16 cellular contexts compared by ENCODE assay signal in the genomic region with DNA sequence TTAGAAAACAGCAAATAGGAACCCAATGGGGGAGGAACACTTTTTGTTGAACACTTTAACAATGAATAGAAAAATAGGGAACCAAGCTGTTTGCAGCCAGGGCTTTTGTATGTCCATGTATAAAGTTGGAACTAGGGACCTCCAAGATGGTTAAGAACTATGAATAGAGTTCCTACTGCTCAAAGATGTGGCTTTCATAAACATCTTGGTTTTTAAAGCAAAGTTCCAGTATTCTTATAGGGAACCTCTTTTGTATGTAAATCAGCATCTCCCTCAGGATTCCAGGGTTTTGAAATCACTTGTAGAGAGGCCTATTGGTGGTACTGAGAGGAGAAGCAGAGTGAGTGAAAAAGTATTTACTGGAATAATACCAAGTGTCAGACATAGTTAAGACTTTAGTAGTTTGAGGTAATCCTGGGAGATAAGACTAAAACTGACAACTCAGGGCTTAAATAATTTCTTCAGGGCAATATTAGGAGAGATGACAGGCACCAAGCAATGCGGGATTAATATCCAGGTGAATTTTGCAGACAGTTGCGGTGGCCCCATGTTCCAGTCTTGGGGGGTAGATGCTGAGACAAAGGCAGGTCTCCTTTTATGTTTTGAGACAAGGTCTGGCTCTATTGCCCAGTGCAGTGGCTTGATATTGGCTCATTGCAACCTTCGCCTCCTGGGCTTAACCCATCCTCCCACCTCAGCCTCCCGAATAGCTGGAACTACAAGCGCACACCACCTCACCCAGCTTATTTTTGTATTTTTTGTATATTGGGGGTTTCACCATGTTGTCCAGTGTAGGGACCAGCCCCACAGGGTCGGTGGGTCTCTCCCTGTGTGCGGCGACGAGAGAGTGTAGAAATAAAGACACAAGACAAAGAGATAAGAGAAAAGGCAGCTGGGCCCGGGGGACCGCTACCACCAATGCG. TPM values are rescaled to one million over a fixed set of nuclear protein-coding genes. Genes with fewer than 3 reads are reported as not detected.
DNase-seq lines count a peak whose midpoint lies in the region; ATAC-seq, FAIRE-seq and TF ChIP-seq lines count a peak whose summit lies in the region.
"Had no signal": no experiment of that assay in that cellular context is flagged by ENCODE, and none has a peak within 500 bp of the region (broad histone marks: within the 10 kb centered on the region; RNA-seq: fewer than 3 reads in every experiment).

No MANE protein-coding gene starts in this region.

- no TSS peak for BruUV-seq in IMR-90 (replicated peaks; lab: Mats Ljungman, UMichigan)
- no TSS peak for BruUV-seq in K562 (replicated peaks; lab: Mats Ljungman, UMichigan)

- H3K4me3 Mint-ChIP-seq in mesothelial cell of epicardium: no peak overlapping the region
- H3K4me3 Mint-ChIP-seq: activated CD8-positive, alpha-beta memory T cell treated with anti-CD3 and anti-CD28 coated beads, Interleukin-2, amount 10 ng/mL, durations not matched to agents 7 days and 5 days; T-helper 1 cell treated with Interleukin-12 subunit alpha and Interleukin-12 subunit beta and Interleukin-4 antibody, amounts not matched to agents 30 μg/mL and 1 μg/mL, for 36 hours had no signal

- TF ChIP-seq CTCF in IMR-90 (conservative IDR thresholded peaks at IDR 0.05; ENCODE audit: low read depth, low read length) (no peak), K562 (IDR thresholded peaks at IDR 0.05 in 2 of 3, conservative IDR thresholded peaks at IDR 0.05 in 1 of 3; ENCODE audit: insufficient read depth in 2 of 3, low read depth in 1 of 3, low read length in 3 of 3) (no peak), neutrophil (IDR thresholded peaks at IDR 0.05) (no peak), mesothelial cell of epicardium (IDR thresholded peaks at IDR 0.05; ENCODE audit: unreplicated experiment) (no peak)

- no peak overlapping the region for H2BK15ac ChIP-seq in IMR-90 (ENCODE audit: low read depth, low read length)

- H3K56ac ChIP-seq in IMR-90 (ENCODE audit: extremely low read depth, insufficient read depth, low read length): 0 out of 2 replicates have a peak overlapping the region, but pooled peaks have one; percentile 9

- no peak for FAIRE-seq in K562 (lab: Jason Lieb, UNC)
- FAIRE-seq: bronchial epithelial cell, H1 had no signal

- no peak overlapping the region for H2AK9ac ChIP-seq in IMR-90 (replicated peaks; ENCODE audit: low read depth, low read length, poor library complexity)

- peak; percentile 18; the same call in 1 of the 2 replicates for ATAC-seq in IMR-90 (ENCODE audit: low read depth)
- ATAC-seq in K562: no peak
- no peak for ATAC-seq in HG03045 (IDR thresholded peaks at IDR 0.05; ENCODE audit: unreplicated experiment)
- ATAC-seq: activated CD4-positive, CD25-positive, alpha-beta regulatory T cell treated with anti-CD3 and anti-CD28 coated beads, Interleukin-2, amount 50 U/mL, for 24 hours; activated CD8-positive, alpha-beta memory T cell treated with anti-CD3 and anti-CD28 coated beads, Interleukin-2, amount 10 ng/mL, durations not matched to agents 7 days and 5 days had no signal

- H3K4me3 ChIP-seq in BLaER1 (peak overlapping the region; percentile 35; the same call in 1 of the 2 replicates), IMR-90 (ENCODE audit: insufficient read depth, low read depth, low read length) (no peak overlapping the region), K562 (no peak overlapping the region), neutrophil (ENCODE audit: low read depth in 1 of 2, low read length in 1 of 2) (no peak overlapping the region)

- peak overlapping the region; percentile 9; the same call in 1 of the 2 replicates for H3K14ac ChIP-seq in IMR-90 (replicated peaks; ENCODE audit: low read depth, low read length)

- no peak overlapping the region for H3K4ac ChIP-seq in IMR-90 (ENCODE audit: low read depth, low read length)

- H3K4me1 Mint-ChIP-seq in mesothelial cell of epicardium: peaks cover 27% of the 10 kb centered on the region

- peak overlapping the region; percentile 53 for H2BK5ac ChIP-seq in IMR-90 (ENCODE audit: low read depth, low read length, poor library complexity, severe bottlenecking)

- H2BK20ac ChIP-seq in IMR-90 (ENCODE audit: low read depth, low read length): no peak overlapping the region

- 0 out of 2 replicates have a peak overlapping the region, but pooled peaks have one; percentile 5 for H3K23ac ChIP-seq in IMR-90 (ENCODE audit: low read depth, low read length)

- H3K9me3 ChIP-seq in BLaER1: no peaks in the 10 kb centered on the region
- no peaks in the 10 kb centered on the region for H3K9me3 ChIP-seq in IMR-90 (ENCODE audit: control insufficient read depth, insufficient read depth, low read length)
- H3K9me3 ChIP-seq in K562 (replicated peaks; ENCODE audit: control insufficient read depth, insufficient read depth, low read depth, low read length): no peaks in the 10 kb centered on the region
- H3K9me3 ChIP-seq in neutrophil: no peaks in the 10 kb centered on the region

- peaks cover 72% of the 10 kb centered on the region for H3K36me3 ChIP-seq in BLaER1
- H3K36me3 ChIP-seq in IMR-90 (ENCODE audit: control insufficient read depth, insufficient read depth, low read length): peaks cover 54% of the 10 kb centered on the region
- peaks cover 82% of the 10 kb centered on the region for H3K36me3 ChIP-seq in K562 (ENCODE audit: control insufficient read depth, insufficient read depth, low read length)
- peaks cover 59% of the 10 kb centered on the region for H3K36me3 ChIP-seq in neutrophil

- peaks cover 94% of the 10 kb centered on the region for H3K79me2 ChIP-seq in K562 (ENCODE audit: control insufficient read depth, insufficient read depth, low read length)

- TF ChIP-seq RAD21 in IMR-90 (IDR thresholded peaks at IDR 0.05; ENCODE audit: low read length) (no peak), K562 (CRISPR knock-in tag; conservative IDR thresholded peaks at IDR 0.05 in 1 of 2, IDR thresholded peaks at IDR 0.05 in 1 of 2) (no peak)

- no peak overlapping the region for H4K8ac ChIP-seq in IMR-90 (ENCODE audit: low read depth in 2 of 2, low read length in 2 of 2)

- H3K4me1 ChIP-seq in BLaER1 (peaks cover 63% of the 10 kb centered on the region), IMR-90 (ENCODE audit: control insufficient read depth, insufficient read depth, low read length) (peaks cover 22% of the 10 kb centered on the region), K562 (replicated peaks in 1 of 2; ENCODE audit: control insufficient read depth in 2 of 2, insufficient read depth in 2 of 2, low read length in 2 of 2) (peaks cover 0 to 3% of the 10 kb centered on the region in 2 experiments; a peak in 3 of 5 replicates), neutrophil (ENCODE audit: control insufficient read depth in 1 of 2, insufficient read depth in 1 of 2, low read depth in 1 of 2, low read length in 1 of 2) (peaks cover 15 to 24% of the 10 kb centered on the region in 2 experiments)

- H3K79me1 ChIP-seq in IMR-90 (ENCODE audit: low read depth in 1 of 2, low read length in 2 of 2): peaks cover 4 to 12% of the 10 kb centered on the region in 2 experiments; a peak in 1 of 4 replicates

- no peaks in the 10 kb centered on the region for H3K27me3 Mint-ChIP-seq in mesothelial cell of epicardium (ENCODE audit: low read depth)
- H3K27me3 Mint-ChIP-seq: activated CD8-positive, alpha-beta memory T cell treated with anti-CD3 and anti-CD28 coated beads, Interleukin-2, amount 10 ng/mL, durations not matched to agents 7 days and 5 days had no signal

- in situ Hi-C loops in IMR-90 (cut with MboI; ENCODE audit: low sequenced_read_pairs) (no loop called here), K562 (cut with MboI) (loop anchor here (10.0 kb wide), 1 partner anchor 78 kb away; the partner anchor contains the start of gene TXNRD1)

- 0 out of 2 replicates have a peak overlapping the region, but pooled peaks have one; percentile 11 for H3K18ac ChIP-seq in IMR-90 (ENCODE audit: low read depth, low read length)

- peak overlapping the region; percentile 64 for H3K4me2 ChIP-seq in BLaER1
- H3K4me2 ChIP-seq in IMR-90 (ENCODE audit: low read depth, low read length): peak overlapping the region; percentile 62
- H3K4me2 ChIP-seq in K562 (ENCODE audit: insufficient read depth, low read length): no peak overlapping the region

- CTCF ChIA-PET in IMR-90 (lab: Yijun Ruan, JAX): no interaction called here
- CTCF ChIA-PET in K562 (lab: Yijun Ruan, JAX; ENCODE audit: low intra/inter-chr PET ratio): no interaction called here

- H2BK120ac ChIP-seq in IMR-90 (ENCODE audit: low read depth, low read length): no peak overlapping the region

- no CpG with 5 or more reads among the region's 12 CpGs for WGBS in IMR-90 (ENCODE audit: extremely low coverage in 2 of 2, insufficient read length in 1 of 2), 2 experiments
- 91% methylated on average over 12 of the region's 12 CpGs for WGBS in K562 (ENCODE audit: insufficient coverage, low coverage, missing lambda C conversion rate)

- TF ChIP-seq EP300 in K562 (IDR thresholded peaks at IDR 0.05; ENCODE audit: low read length): no peak

- H3K9ac ChIP-seq in BLaER1 (peak overlapping the region; percentile 3; the same call in 1 of the 2 replicates), IMR-90 (ENCODE audit: low read depth, low read length) (no peak overlapping the region; the same call in 1 of the 2 replicates), K562 (ENCODE audit: insufficient read depth in 1 of 2, low read depth in 2 of 2, low read length in 2 of 2) (no peak overlapping the region)

- no peak overlapping the region for H3K27ac Mint-ChIP-seq in mesothelial cell of epicardium
- H3K27ac Mint-ChIP-seq: activated CD8-positive, alpha-beta memory T cell treated with anti-CD3 and anti-CD28 coated beads, Interleukin-2, amount 10 ng/mL, durations not matched to agents 7 days and 5 days; T-helper 1 cell treated with Interleukin-12 subunit alpha and Interleukin-12 subunit beta and Interleukin-4 antibody, amounts not matched to agents 30 μg/mL and 1 μg/mL, for 36 hours had no signal

- dilution Hi-C loops in IMR-90 (cut with HindIII; ENCODE audit: low sequenced_read_pairs, unreplicated experiment): no loop called here

- intact Hi-C loops in IMR-90 (cut with micrococcal nuclease) (loop anchor here (10.0 kb wide), 1 partner anchor 418 kb away; no protein-coding TSS in a partner anchor), K562 (cut with micrococcal nuclease) (no loop called here)

- H4K5ac ChIP-seq in IMR-90 (ENCODE audit: low read depth, low read length): no peak overlapping the region

- H4K91ac ChIP-seq in IMR-90 (ENCODE audit: insufficient read depth, low read depth, low read length): no peak overlapping the region

- H2AFZ ChIP-seq in IMR-90 (replicated peaks; ENCODE audit: low read length, poor library complexity): no peak overlapping the region
- H2AFZ ChIP-seq in K562 (ENCODE audit: low read depth, low read length): no peak overlapping the region

- H2AK5ac ChIP-seq in IMR-90 (ENCODE audit: low read depth, low read length): no peak overlapping the region

- H3K9me1 ChIP-seq in IMR-90 (ENCODE audit: insufficient read depth, low read length): peaks cover 6% of the 10 kb centered on the region; the same call in 1 of the 2 replicates
- H3K9me1 ChIP-seq in K562 (ENCODE audit: control insufficient read depth, insufficient read depth, low read length): peaks cover 3% of the 10 kb centered on the region

- H3K27me3 ChIP-seq in BLaER1 (no peaks in the 10 kb centered on the region), IMR-90 (ENCODE audit: control insufficient read depth, insufficient read depth, low read length) (no peaks in the 10 kb centered on the region), K562 (ENCODE audit: control insufficient read depth in 2 of 2, insufficient read depth in 2 of 2, low read length in 2 of 2) (no peaks in the 10 kb centered on the region), neutrophil (no peaks in the 10 kb centered on the region)

- TF ChIP-seq POLR2A in IMR-90 (IDR thresholded peaks at IDR 0.05; ENCODE audit: low read depth, low read length): no peak
- TF ChIP-seq POLR2A in K562 (conservative IDR thresholded peaks at IDR 0.05): peak; percentile 36

- no peaks in the 10 kb centered on the region for H3K9me3 Mint-ChIP-seq in mesothelial cell of epicardium
- H3K9me3 Mint-ChIP-seq: T-helper 1 cell treated with Interleukin-12 subunit alpha and Interleukin-12 subunit beta and Interleukin-4 antibody, amounts not matched to agents 30 μg/mL and 1 μg/mL, for 36 hours had no signal

- POLR2A ChIA-PET in IMR-90 (lab: Charles Lee; ENCODE audit: unreplicated experiment) (interaction anchor here (1.3 kb wide), 1 partner anchor 75 kb away, joined by 5 read pairs; no protein-coding TSS in a partner anchor), K562 (lab: Yijun Ruan, JAX) (interaction anchor here (1.6 to 9.5 kb wide), 5 partner anchors 5 to 73 kb away, joined by 5 to 104 read pairs (median 7); partner anchors contain the start of genes EID3 and TXNRD1)

- H3K27ac ChIP-seq in BLaER1 (peak overlapping the region; percentile 8; the same call in 1 of the 2 replicates), IMR-90 (ENCODE audit: insufficient read depth, low read length) (peak overlapping the region; percentile 38; the same call in 1 of the 2 replicates), K562 (ENCODE audit: extremely low read depth, low read depth, low read length) (no peak overlapping the region), neutrophil (peak overlapping the region; percentile 8)

- no peak for DNase-seq in IMR-90
- no peak for DNase-seq in K562 (ENCODE audit: extremely low read depth in 1 of 4, low spot score in 3 of 4)
- DNase-seq in mesothelial cell of epicardium (ENCODE audit: low spot score in 2 of 2, unreplicated experiment in 2 of 2): no peak
- DNase-seq in EL: no peak
- DNase-seq in activated T-cell treated with anti-CD3 and anti-CD28 coated beads, Interleukin-2, amount 50 U/mL, for 1 hour: no peak
- DNase-seq: activated CD8-positive, alpha-beta memory T cell treated with anti-CD3 and anti-CD28 coated beads, Interleukin-2, amount 10 ng/mL, durations not matched to agents 7 days and 5 days; DMS153; effector CD4-positive, alpha-beta T cell; NCI-H2029 treated with DMSO at 0.1 percent for 48 hours had no signal

- H4K20me1 ChIP-seq in BLaER1 (peaks cover 92% of the 10 kb centered on the region), IMR-90 (ENCODE audit: insufficient read depth, low read length) (peaks cover 93% of the 10 kb centered on the region), K562 (replicated peaks; ENCODE audit: control insufficient read depth, insufficient read depth, low read length) (peaks cover 23% of the 10 kb centered on the region)

- H3K36me3 Mint-ChIP-seq in mesothelial cell of epicardium: peaks cover 24% of the 10 kb centered on the region

RNA-seq across cellular contexts. Expression of gene EID3, which starts 10.4 kb away (rescaled TPM):
- total RNA-seq in IMR-90 (2012; rRNA removed) (4.1 and 6.9 TPM in 2 replicates), K562 (2014; rRNA removed) (1.2 TPM in 2 replicates), K562 (2014; rRNA removed; fragmentation: Illumina TruSeq; extraction: Trizol) (3.2 and 3.4 TPM in 2 replicates), K562 (2015; rRNA removed; fragmentation: Illumina TruSeq; extraction: Trizol) (3.5 TPM in 2 replicates), K562 (2021) (1.1 and 1.9 TPM in 2 replicates), mesothelial cell of epicardium (4.5 to 5.7 TPM (median 5.6 TPM) in 3 replicates)
- polyA plus RNA-seq in IMR-90 (2012; rRNA removed) (2.0 and 2.2 TPM in 2 replicates), K562 (2011; rRNA removed) (0.41 and 0.42 TPM in 2 replicates), K562 (2014; fragmentation: Illumina TruSeq; extraction: Trizol) (0.10 and 0.24 TPM in 2 replicates), K562 (2014; fragmentation: Nextera tagmentation; extraction: Ambion mirVana) (under 1 TPM; 0.07 to 0.21 TPM), K562 (2014; rRNA removed) (0.41 and 0.78 TPM in 2 replicates)
- polyA plus RNA-seq in IMR-90 (2012; cell fraction: cytosol; rRNA removed): 0.48 and 0.92 TPM in 2 replicates
- 5.9 and 6.1 TPM in 2 replicates for polyA plus RNA-seq in IMR-90 (2012; cell fraction: nucleus; rRNA removed; ENCODE audit: low replicate concordance)
- total RNA-seq in K562 (2011; cell fraction: chromatin; rRNA removed; ENCODE audit: low replicate concordance): 20.4 and 74.5 TPM in 2 replicates
- total RNA-seq in K562 (2011; cell fraction: nucleolus; rRNA removed): 12.2 and 18.6 TPM in 2 replicates
- 20.0 and 24.5 TPM in 2 replicates for total RNA-seq in K562 (2011; cell fraction: nucleoplasm; rRNA removed)
- polyA plus RNA-seq in K562 (2011; cell fraction: cytosol; rRNA removed): 0.06 and 0.16 TPM in 2 replicates
- polyA plus RNA-seq in K562 (2011; cell fraction: nucleus; rRNA removed): 1.7 and 1.9 TPM in 2 replicates
- polyA plus RNA-seq in K562 (2012): 0.24 and 0.34 TPM in 2 replicates
- 7.7 and 9.4 TPM in 2 replicates for polyA minus RNA-seq in K562 (2011; rRNA and poly(A)+ RNA removed)
- polyA minus RNA-seq in K562 (2011; cell fraction: cytosol; rRNA and poly(A)+ RNA removed): not detected in 2 replicates
- polyA minus RNA-seq in K562 (2011; cell fraction: nucleus; rRNA and poly(A)+ RNA removed): 6.6 and 9.7 TPM in 2 replicates
